In genomic region chr6:152122434-152122833, GRCh38 we compare ENCODE assay signal across 21 cellular contexts.
"Had no signal": no experiment of that assay in that cellular context is flagged by ENCODE, and none has a peak within 500 bp of the region (broad histone marks: within the 10 kb centered on the region; RNA-seq: fewer than 3 reads in every experiment).

No MANE protein-coding gene starts in this region.

- DNase-seq: cerebellar nuclear complex; cortex of kidney; heart left ventricle; left colon; sigmoid colon; spleen; stimulated activated CD4-positive, alpha-beta T cell treated with anti-CD3 and anti-CD28 coated beads, Interleukin-4, amount 100 ng/mL, for 4 hours; stimulated activated naive CD8-positive, alpha-beta T cell treated with anti-CD3 and anti-CD28 coated beads, Interleukin-15, Interleukin-2, amounts not matched to agents 100 U/mL and 50 U/mL, for 24 hours; upper lobe of right lung had no signal

- ATAC-seq: left colon; natural killer cell treated with Interleukin-12 subunit alpha and Interleukin-12 subunit beta and Interleukin-15 and Interleukin-18, amount 100 ng/mL, for 72 hours; stimulated activated memory B cell treated with anti-CD40 and anti-IgM and Interleukin-4, amounts not matched to agents 10 μg/mL and 1 μg/mL and 100 μg/mL, for 72 hours; stimulated activated naive CD8-positive, alpha-beta T cell treated with anti-CD3 and anti-CD28 coated beads, Interleukin-15, Interleukin-2, amounts not matched to agents 100 U/mL and 50 U/mL, for 24 hours; upper lobe of right lung had no signal

- H3K9me3 ChIP-seq: heart left ventricle, right atrium auricular region, sigmoid colon, spleen, thoracic aorta, tibial nerve, upper lobe of right lung had no signal

- H3K9me3 Mint-ChIP-seq: natural killer cell treated with Interleukin-12 subunit alpha and Interleukin-12 subunit beta and Interleukin-15 and Interleukin-18, amount 100 ng/mL, for 72 hours; neural crest cell had no signal

- H3K27ac ChIP-seq: hepatocyte, parathyroid adenoma, right atrium auricular region, sigmoid colon, skin epidermis, spleen, thoracic aorta, tibial nerve, upper lobe of right lung had no signal

- H3K4me1 ChIP-seq: parathyroid adenoma, upper lobe of right lung had no signal

- H3K9ac ChIP-seq: parathyroid adenoma had no signal

- H3K27me3 ChIP-seq: heart left ventricle, hepatocyte, right atrium auricular region, sigmoid colon, spleen, tibial nerve, upper lobe of right lung had no signal

- H3K4me3 Mint-ChIP-seq: memory B cell; natural killer cell treated with Interleukin-12 subunit alpha and Interleukin-12 subunit beta and Interleukin-15 and Interleukin-18, amount 100 ng/mL, for 72 hours; neural crest cell; stimulated activated memory B cell treated with anti-CD40 and anti-IgM and Interleukin-4, amounts not matched to agents 10 μg/mL and 1 μg/mL and 100 μg/mL, for 72 hours had no signal

- H3K27ac Mint-ChIP-seq: memory B cell; natural killer cell treated with Interleukin-12 subunit alpha and Interleukin-12 subunit beta and Interleukin-15 and Interleukin-18, amount 100 ng/mL, for 72 hours; progenitor cell of endocrine pancreas; stimulated activated memory B cell treated with anti-CD40 and anti-IgM and Interleukin-4, amounts not matched to agents 10 μg/mL and 1 μg/mL and 100 μg/mL, for 72 hours had no signal

- H3K4me3 ChIP-seq: heart left ventricle, hepatocyte, lung, right atrium auricular region, sigmoid colon, skin epidermis, spleen, thoracic aorta, tibial nerve, upper lobe of right lung had no signal

- H3K27me3 Mint-ChIP-seq: memory B cell; natural killer cell treated with Interleukin-12 subunit alpha and Interleukin-12 subunit beta and Interleukin-15 and Interleukin-18, amount 100 ng/mL, for 72 hours; progenitor cell of endocrine pancreas; stimulated activated memory B cell treated with anti-CD40 and anti-IgM and Interleukin-4, amounts not matched to agents 10 μg/mL and 1 μg/mL and 100 μg/mL, for 72 hours had no signal

- H3K4me1 Mint-ChIP-seq: neural crest cell had no signal
